In genomic region chrX:76543381-76543780, GRCh38 we compare ENCODE assay signal across 3 cellular contexts.
DNase-seq lines count a peak whose midpoint lies in the region; ATAC-seq, FAIRE-seq and TF ChIP-seq lines count a peak whose summit lies in the region.
"Not testable (repeated sequence)": the region's sequence is repeated elsewhere in the genome, so short reads cannot be mapped to it uniquely, and the experiment has no call there.

No MANE protein-coding gene starts in this region.

- CTCF ChIA-PET in A549 (lab: Yijun Ruan, JAX); HEK293 (lab: Yijun Ruan, JAX): not testable (repeated sequence)

- not testable (repeated sequence) for H3K9me3 ChIP-seq in A549; HEK293 (ENCODE audit: control insufficient read depth, insufficient read depth, low read depth, low read length)

- not testable (repeated sequence) for TF ChIP-seq POLR2A in A549 (IDR thresholded peaks at IDR 0.05; ENCODE audit: low read length)

- POLR2A ChIA-PET in A549 (lab: Yijun Ruan, JAX); HEK293 (lab: Yijun Ruan, JAX): not testable (repeated sequence)

- not testable (repeated sequence) for H3K4me3 ChIP-seq in A549; HEK293 (ENCODE audit: low read depth, low read length)

- not testable (repeated sequence) for ATAC-seq in A549

- TF ChIP-seq EP300 in A549 (IDR thresholded peaks at IDR 0.05), result not testable (repeated sequence)

- H3K36me3 ChIP-seq in HEK293 (ENCODE audit: control insufficient read depth in 2 of 2, insufficient read depth in 1 of 2, low read length in 2 of 2), result not testable (repeated sequence)

- not testable (repeated sequence) for H3K27ac ChIP-seq in A549; HEK293 (ENCODE audit: extremely low read depth, low read depth, low read length)

- H3K4me1 ChIP-seq in A549; HEK293 (ENCODE audit: control insufficient read depth, insufficient read depth, low read length): not testable (repeated sequence)

- not testable (repeated sequence) for TF ChIP-seq CTCF in A549 (IDR thresholded peaks at IDR 0.05); HEK293 (tag by site-specific recombination; IDR thresholded peaks at IDR 0.05)

- not testable (repeated sequence) for TF ChIP-seq RAD21 in A549 (conservative IDR thresholded peaks at IDR 0.05 in 1 of 2, IDR thresholded peaks at IDR 0.05 in 1 of 2)

- H3K4me2 ChIP-seq in A549, result not testable (repeated sequence)

- not testable (repeated sequence) for FAIRE-seq in A549 (lab: Jason Lieb, UNC)
- peak; percentile 24 for FAIRE-seq in colon (lab: Jason Lieb, UNC)

- not testable (repeated sequence) for DNase-seq in A549 (ENCODE audit: low read depth in 1 of 2, low spot score in 1 of 2)

TF ChIP-seq in A549, 52 proteins besides CTCF, POLR2A, EP300 and RAD21:
- peak; percentile 27 for TF ChIP-seq ZC3H11A (IDR thresholded peaks at IDR 0.05)

TF ChIP-seq in HEK293, 187 proteins besides CTCF, POLR2A, EP300 and RAD21 (continues in another document):
- TF ChIP-seq ZNF518A (tag by site-specific recombination; conservative IDR thresholded peaks at IDR 0.05; ENCODE audit: low read depth) (peak; percentile 86), ZBTB1 (tag by site-specific recombination; IDR thresholded peaks at IDR 0.05) (peak; percentile 78; the same call in 1 of the 2 replicates), ZNF560 (tag by site-specific recombination; IDR thresholded peaks at IDR 0.05; ENCODE audit: borderline replicate concordance) (peak; percentile 72; the same call in 1 of the 2 replicates), ZNF529 (tag by site-specific recombination; IDR thresholded peaks at IDR 0.05; ENCODE audit: insufficient replicate concordance) (peak; percentile 62), ZNF138 (tag by site-specific recombination; IDR thresholded peaks at IDR 0.05; ENCODE audit: borderline replicate concordance) (0 out of 2 replicates have a peak, but pooled peaks have one; percentile 62), ZNF140 (tag by site-specific recombination; IDR thresholded peaks at IDR 0.05) (peak; percentile 83; the same call in 1 of the 2 replicates), ZNF292 (tag by site-specific recombination; IDR thresholded peaks at IDR 0.05; ENCODE audit: borderline replicate concordance, low read depth) (0 out of 2 replicates have a peak, but pooled peaks have one; percentile 45), ZNF202 (tag by site-specific recombination; IDR thresholded peaks at IDR 0.05; ENCODE audit: borderline replicate concordance) (peak; percentile 90), ZXDB (tag by site-specific recombination; IDR thresholded peaks at IDR 0.05) (peak; percentile 53; the same call in 1 of the 2 replicates), ZNF629 (tag by site-specific recombination; IDR thresholded peaks at IDR 0.05) (0 out of 2 replicates have a peak, but pooled peaks have one; percentile 42), ZBTB8A (tag by site-specific recombination; IDR thresholded peaks at IDR 0.05) (peak; percentile 54; the same call in 1 of the 2 replicates), ZNF19 (tag by site-specific recombination; IDR thresholded peaks at IDR 0.05; ENCODE audit: low read depth) (0 out of 2 replicates have a peak, but pooled peaks have one; percentile 37), REST (tag by site-specific recombination; IDR thresholded peaks at IDR 0.05) (peak; percentile 48; the same call in 1 of the 2 replicates), ZNF654 (tag by site-specific recombination; IDR thresholded peaks at IDR 0.05; ENCODE audit: low read depth) (peak; percentile 22; the same call in 1 of the 2 replicates), ZNF514 (tag by site-specific recombination; IDR thresholded peaks at IDR 0.05) (0 out of 2 replicates have a peak, but pooled peaks have one; percentile 51), ZNF623 (tag by site-specific recombination; IDR thresholded peaks at IDR 0.05) (peak; percentile 70), ZBTB11 (tag by site-specific recombination; conservative IDR thresholded peaks at IDR 0.05; ENCODE audit: low read depth) (peak; percentile 83), ZNF510 (tag by site-specific recombination; IDR thresholded peaks at IDR 0.05; ENCODE audit: insufficient replicate concordance) (peak; percentile 87)
